ENCODE assay signal across 32 cellular contexts in the genomic region with DNA sequence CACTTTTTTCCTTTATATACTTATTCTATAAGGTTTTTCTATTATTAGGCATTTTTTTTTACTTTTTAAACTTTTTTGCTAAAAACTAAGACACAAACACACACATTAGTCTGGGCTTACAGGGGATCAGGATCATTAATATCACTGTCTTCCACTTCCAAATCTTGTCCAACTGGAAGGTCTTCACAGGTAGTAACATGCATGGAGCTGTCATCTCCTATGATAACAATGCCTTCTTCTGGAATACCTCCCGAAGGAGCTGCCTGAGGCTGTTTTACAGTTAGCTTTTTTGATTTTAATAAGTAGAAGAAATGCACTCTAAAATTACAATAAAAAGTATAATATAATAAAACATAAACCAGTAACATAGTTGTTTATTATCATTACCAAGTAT.
"Had no signal": no experiment of that assay in that cellular context is flagged by ENCODE, and none has a peak within 500 bp of the region (broad histone marks: within the 10 kb centered on the region; RNA-seq: fewer than 3 reads in every experiment).

No MANE protein-coding gene starts in this region.

- H3K9me3 ChIP-seq: ascending aorta had no signal

- H3K27me3 Mint-ChIP-seq: activated CD8-positive, alpha-beta memory T cell treated with anti-CD3 and anti-CD28 coated beads, Interleukin-2, amount 10 ng/mL, durations not matched to agents 7 days and 5 days; activated naive CD4-positive, alpha-beta T cell treated with anti-CD3 and anti-CD28 coated beads, Interleukin-2, amount 50 U/mL, for 24 hours; activated naive CD8-positive, alpha-beta T cell treated with anti-CD3 and anti-CD28 coated beads, Interleukin-2, amount 10 ng/mL, durations not matched to agents 7 days and 5 days; IgD-negative memory B cell had no signal

- H3K4me1 Mint-ChIP-seq: IgD-negative memory B cell had no signal

- H2AFZ ChIP-seq: PC-9 had no signal

- H3K27me3 ChIP-seq: ascending aorta had no signal

- H3K4me2 ChIP-seq: PC-9 had no signal

- H3K36me3 ChIP-seq: ascending aorta had no signal

- H3K9me3 Mint-ChIP-seq: activated naive CD4-positive, alpha-beta T cell treated with anti-CD3 and anti-CD28 coated beads, Interleukin-2, amount 50 U/mL, for 24 hours had no signal

- DNase-seq: activated CD4-positive, alpha-beta T cell treated with anti-CD3 and anti-CD28 coated beads for 1 hour; activated CD4-positive, alpha-beta T cell treated with anti-CD3 and anti-CD28 coated beads for 48 hours; activated CD4-positive, CD25-positive, alpha-beta regulatory T cell; activated CD8-positive, alpha-beta memory T cell treated with anti-CD3 and anti-CD28 coated beads for 24 hours; activated CD8-positive, alpha-beta memory T cell treated with anti-CD3 and anti-CD28 coated beads, Interleukin-2, amount 10 ng/mL, durations not matched to agents 7 days and 5 days; activated CD8-positive, alpha-beta memory T cell treated with anti-CD3 and anti-CD28 coated beads, Interleukin-2, amount 50 U/mL, for 48 hours; activated gamma-delta T cell; activated naive CD4-positive, alpha-beta T cell treated with Interleukin-2 at 50 U/mL for 16 hours; activated naive CD8-positive, alpha-beta T cell treated with anti-CD3 and anti-CD28 coated beads, Interleukin-2, amount 10 ng/mL, durations not matched to agents 7 days and 5 days; amygdala; caudate nucleus; Karpas-422; KBM-7; NCI-H1105 treated with DMSO at 0.1 percent for 48 hours; NCI-H1436; NCI-H1694; NCI-H2029; NCI-H2107; NCI-H2171; NCI-H510A; NCI-H526; NCI-H748 treated with DMSO at 0.1 percent for 48 hours; NK-92 treated with Interleukin-12 subunit alpha and Interleukin-12 subunit beta, amount 100 ng/mL, for 24 hours; Right ventricle myocardium superior; SW 1271; T-helper 9 cell had no signal

- H3K4me3 Mint-ChIP-seq: activated CD8-positive, alpha-beta memory T cell treated with anti-CD3 and anti-CD28 coated beads, Interleukin-2, amount 10 ng/mL, durations not matched to agents 7 days and 5 days; activated naive CD4-positive, alpha-beta T cell treated with anti-CD3 and anti-CD28 coated beads, Interleukin-2, amount 50 U/mL, for 24 hours; activated naive CD8-positive, alpha-beta T cell treated with anti-CD3 and anti-CD28 coated beads, Interleukin-2, amount 10 ng/mL, durations not matched to agents 7 days and 5 days; IgD-negative memory B cell had no signal

- H3K27ac Mint-ChIP-seq: activated CD8-positive, alpha-beta memory T cell treated with anti-CD3 and anti-CD28 coated beads, Interleukin-2, amount 10 ng/mL, durations not matched to agents 7 days and 5 days; activated naive CD8-positive, alpha-beta T cell treated with anti-CD3 and anti-CD28 coated beads, Interleukin-2, amount 10 ng/mL, durations not matched to agents 7 days and 5 days had no signal

- H3K4me3 ChIP-seq: ascending aorta, PC-9 had no signal

- H3K4me1 ChIP-seq: ascending aorta had no signal

- H3K27ac ChIP-seq: ascending aorta, PC-9, RWPE1, VCaP had no signal
